In genomic region chr13:30422056-30422914, GRCh38 we compare ENCODE assay signal across 8 cellular contexts. TPM values are rescaled to one million over a fixed set of nuclear protein-coding genes. Genes with fewer than 3 reads are reported as not detected.
DNase-seq lines count a peak whose midpoint lies in the region; ATAC-seq and TF ChIP-seq lines count a peak whose summit lies in the region.

Gene UBE2L5, plus strand, starts transcription at chr13:30422493. Its CDS starts 5,498 bp downstream, at chr13:30427991.

- peak; percentile 65 for ATAC-seq in GM21381 (IDR thresholded peaks at IDR 0.05; ENCODE audit: unreplicated experiment)

- peak within 1 kb of the TSS; percentile 76 for H3K4me3 Mint-ChIP-seq in progenitor cell of endocrine pancreas (ENCODE audit: low read depth)

- peak within 1 kb of the TSS; percentile 100 for H3K27ac ChIP-seq in SU-DHL-6 (ENCODE audit: low read depth, low read length)
- H3K27ac ChIP-seq in right atrium auricular region: peak within 1 kb of the TSS; percentile 93 to 99

- no peaks in the 10 kb centered on the region for H3K9me3 ChIP-seq in SU-DHL-6 (ENCODE audit: insufficient read depth, low read length)
- no peaks in the 10 kb centered on the region for H3K9me3 ChIP-seq in right atrium auricular region

- H3K36me3 Mint-ChIP-seq in progenitor cell of endocrine pancreas (ENCODE audit: insufficient read depth): no peaks in the 10 kb centered on the region

- no peak for TF ChIP-seq RAD21 in Ishikawa (IDR thresholded peaks at IDR 0.05; ENCODE audit: low read depth)

- H3K9me3 Mint-ChIP-seq in progenitor cell of endocrine pancreas (ENCODE audit: low read depth): no peaks in the 10 kb centered on the region

- H3K4me1 ChIP-seq in right atrium auricular region: peaks cover 0 to 8% of the 10 kb centered on the region in 2 donors

- peaks cover 10% of the 10 kb centered on the region for H3K79me2 ChIP-seq in SU-DHL-6 (ENCODE audit: insufficient read depth, low read length)

- TF ChIP-seq EP300 in Ishikawa (IDR thresholded peaks at IDR 0.05; ENCODE audit: borderline replicate concordance): no peak

- no peaks in the 10 kb centered on the region for H3K9me2 ChIP-seq in SU-DHL-6 (replicated peaks; ENCODE audit: insufficient read depth, low read length)

- no peaks in the 10 kb centered on the region for H4K20me1 ChIP-seq in SU-DHL-6 (ENCODE audit: low read depth, low read length)

- H3K27me3 ChIP-seq in SU-DHL-6 (ENCODE audit: low read length) (no peaks in the 10 kb centered on the region), right atrium auricular region (no peaks in the 10 kb centered on the region)

- H3K4me1 Mint-ChIP-seq in progenitor cell of endocrine pancreas (ENCODE audit: low read depth): peaks cover 11% of the 10 kb centered on the region

- H3K4me3 ChIP-seq in SU-DHL-6 (ENCODE audit: insufficient read depth, low read length, poor library complexity, severe bottlenecking): peak within 1 kb of the TSS; percentile 80
- peak within 1 kb of the TSS; percentile 60 to 62 for H3K4me3 ChIP-seq in right atrium auricular region

- no peak for TF ChIP-seq CTCF in SU-DHL-6 (IDR thresholded peaks at IDR 0.05; ENCODE audit: insufficient read depth, low read length, poor library complexity, severe bottlenecking)
- peak in 1 of 2 donors; percentile 11 for TF ChIP-seq CTCF in right atrium auricular region (IDR thresholded peaks at IDR 0.05)
- TF ChIP-seq CTCF in progenitor cell of endocrine pancreas (IDR thresholded peaks at IDR 0.05; ENCODE audit: unreplicated experiment): no peak

- H3K27me3 Mint-ChIP-seq in progenitor cell of endocrine pancreas: peaks cover 73% of the 10 kb centered on the region

- H3F3A ChIP-seq in SU-DHL-6 (ENCODE audit: insufficient read depth): peaks cover 53% of the 10 kb centered on the region

- DNase-seq in DMS153 treated with DMSO at 0.1 percent for 48 hours (lab: John Stamatoyannopoulos, UW; ENCODE audit: unreplicated experiment) (peak; percentile 50), amygdala (lab: John Stamatoyannopoulos, UW) (peak in 52 of 56 donors; percentile 7 to 89 (median 59)), right atrium auricular region (ENCODE audit: low spot score) (peak; percentile 78), progenitor cell of endocrine pancreas (ENCODE audit: low spot score, unreplicated experiment) (peak; percentile 59), ureter (ENCODE audit: low spot score) (peak; percentile 79)

- no peak within 1 kb of the TSS for H3K27ac Mint-ChIP-seq in progenitor cell of endocrine pancreas

- peak within 1 kb of the TSS; percentile 32 for H2AFZ ChIP-seq in SU-DHL-6 (ENCODE audit: low read depth, low read length, severe bottlenecking)

- peak within 1 kb of the TSS; percentile 85 for H3K4me2 ChIP-seq in SU-DHL-6 (ENCODE audit: low read depth, low read length, poor library complexity, severe bottlenecking)

- H3K9ac ChIP-seq in SU-DHL-6 (ENCODE audit: low read length): peak within 1 kb of the TSS; percentile 88

- H3K36me3 ChIP-seq in SU-DHL-6 (ENCODE audit: low read length) (no peaks in the 10 kb centered on the region), right atrium auricular region (no peaks in the 10 kb centered on the region)

TF ChIP-seq in Ishikawa, 13 proteins besides CTCF, POLR2A, EP300 and RAD21:
- peak; percentile 44; the same call in 1 of the 2 replicates for TF ChIP-seq TAF1 (IDR thresholded peaks at IDR 0.05; ENCODE audit: low read depth)
- TF ChIP-seq MAX (IDR thresholded peaks at IDR 0.05): peak; percentile 30; the same call in 1 of the 2 replicates
- TF ChIP-seq ZBTB7A (IDR thresholded peaks at IDR 0.05; ENCODE audit: low read depth): no peak
- TF ChIP-seq YY1 (IDR thresholded peaks at IDR 0.05; ENCODE audit: low read depth): no peak
- no peak for TF ChIP-seq CEBPB (IDR thresholded peaks at IDR 0.05)
TF ChIP-seq in Ishikawa: peak in this region for 2.

RNA-seq across cellular contexts. Expression of gene UBE2L5, which starts in this region (rescaled TPM):
- total RNA-seq in right atrium auricular region (1 to 10 TPM in 1 of 2 donors, not detected in 1; 1.1 TPM), progenitor cell of endocrine pancreas (not detected in 2 replicates), ureter (not detected)

Comparison
In these comparisons a context has a peak if more than half of its experiments do, and no peak if none do; other contexts are left out.
1. Peak in every context shown above with its lines: DNase-seq, ATAC-seq, H3K4me3 ChIP-seq and H3K27ac ChIP-seq.
2. Peak in DNase-seq in progenitor cell of endocrine pancreas; RNA of the gene not detected or under 1 TPM.
3. Peak in DNase-seq in ureter; RNA of the gene not detected or under 1 TPM.